ENCODE assay signal across 8 cellular contexts in genomic region chr11:71928739-71929443, GRCh38. TPM values are rescaled to one million over a fixed set of nuclear protein-coding genes. Genes with fewer than 3 reads are reported as not detected.
DNase-seq lines count a peak whose midpoint lies in the region; ATAC-seq and TF ChIP-seq lines count a peak whose summit lies in the region.

Gene RNF121 (plus strand): TSS chr11:71929046. CDS start chr11:71929062, 16 bp downstream.

- H3K4me3 Mint-ChIP-seq in activated naive CD4-positive, alpha-beta T cell treated with anti-CD3 and anti-CD28 coated beads for 36 hours, result peak within 1 kb of the TSS; percentile 96

- H3K9me3 ChIP-seq in gastroesophageal sphincter (no peaks in the 10 kb centered on the region), suprapubic skin (no peaks in the 10 kb centered on the region)

- POLR2A ChIA-PET in HEK293T (lab: Yijun Ruan, JAX), result interaction anchor here (0.8 to 2.9 kb wide), 6 partner anchors 9 to 36 kb away, joined by 3 to 16 read pairs (median 4); no protein-coding TSS in a partner anchor

- H3K4me1 ChIP-seq in gastroesophageal sphincter (peaks cover 10 to 61% (median 21%) of the 10 kb centered on the region in 3 donors), suprapubic skin (peaks cover 35% of the 10 kb centered on the region)

- DNase-seq in GDM1 (lab: John Stamatoyannopoulos, UW), result peak; percentile 91
- DNase-seq in HEK293T (ENCODE audit: extremely low spot score), result peak; percentile 96
- peak; percentile 95 for DNase-seq in MV-4-11 (lab: John Stamatoyannopoulos, UW)
- peak; percentile 99 for DNase-seq in SK-MEL-5 (ENCODE audit: low read depth, low spot score)
- peak; percentile 99 for DNase-seq in activated naive CD4-positive, alpha-beta T cell treated with anti-CD3 and anti-CD28 coated beads for 36 hours
- DNase-seq in non-pigmented ciliary epithelial cell (ENCODE audit: low read depth), result peak; percentile 73
- DNase-seq in suprapubic skin (ENCODE audit: low spot score in 2 of 2), result peak; percentile 98 to 99

- peaks cover 51% of the 10 kb centered on the region for H3K4me1 Mint-ChIP-seq in activated naive CD4-positive, alpha-beta T cell treated with anti-CD3 and anti-CD28 coated beads for 36 hours (ENCODE audit: low read depth)

- ATAC-seq in gastroesophageal sphincter, result peak; percentile 99

- TF ChIP-seq POLR2A in gastroesophageal sphincter (IDR thresholded peaks at IDR 0.05) (peak; percentile 21 to 29), suprapubic skin (IDR thresholded peaks at IDR 0.05) (no peak)

- TF ChIP-seq EP300 in gastroesophageal sphincter (IDR thresholded peaks at IDR 0.05) (no peak), suprapubic skin (IDR thresholded peaks at IDR 0.05) (no peak)

- H3K27me3 ChIP-seq in gastroesophageal sphincter, result no peaks in the 10 kb centered on the region
- H3K27me3 ChIP-seq in suprapubic skin, result no peaks in the 10 kb centered on the region

- TF ChIP-seq CTCF in gastroesophageal sphincter (IDR thresholded peaks at IDR 0.05), result no peak
- TF ChIP-seq CTCF in suprapubic skin (IDR thresholded peaks at IDR 0.05), result no peak

- in situ Hi-C loops in SK-MEL-5 (cut with HindIII; ENCODE audit: low pct_unique_long_range_greater_than_20kb, low sequenced_read_pairs), result no loop called here

- 0 to 3% methylated on average over 5 to 19 of the region's 31 CpGs for WGBS in gastroesophageal sphincter (ENCODE audit: low coverage in 1 of 2), 2 donors
- under 1% methylated on average over 31 of the region's 31 CpGs for WGBS in suprapubic skin

- no peaks in the 10 kb centered on the region for H3K27me3 Mint-ChIP-seq in activated naive CD4-positive, alpha-beta T cell treated with anti-CD3 and anti-CD28 coated beads for 36 hours (ENCODE audit: low read depth)

- CTCF ChIA-PET in HEK293T (lab: Yijun Ruan, JAX), result no interaction called here
- CTCF ChIA-PET in activated naive CD4-positive, alpha-beta T cell treated with anti-CD3 and anti-CD28 coated beads for 36 hours (lab: Charles Lee), result interaction anchor here (0.6 to 2.3 kb wide), 5 partner anchors 10 to 216 kb away, joined by 3 to 8 read pairs (median 5); no protein-coding TSS in a partner anchor

- peak within 1 kb of the TSS; percentile 100 for H3K27ac Mint-ChIP-seq in activated naive CD4-positive, alpha-beta T cell treated with anti-CD3 and anti-CD28 coated beads for 36 hours

- H3K36me3 ChIP-seq in gastroesophageal sphincter (peaks cover 0 to 8% of the 10 kb centered on the region in 2 donors), suprapubic skin (no peaks in the 10 kb centered on the region)

- H3K4me3 ChIP-seq in gastroesophageal sphincter (peak within 1 kb of the TSS; percentile 87 to 94), suprapubic skin (peak within 1 kb of the TSS; percentile 73)

- H3K36me3 Mint-ChIP-seq in activated naive CD4-positive, alpha-beta T cell treated with anti-CD3 and anti-CD28 coated beads for 36 hours (ENCODE audit: low read depth), result peaks cover 17% of the 10 kb centered on the region

- intact Hi-C loops in activated naive CD4-positive, alpha-beta T cell treated with anti-CD3 and anti-CD28 coated beads for 36 hours (cut with micrococcal nuclease), result loop anchor here (1.0 to 2.0 kb wide), 7 partner anchors 34 to 294 kb away; partner anchors contain the start of genes ANAPC15, LAMTOR1, LRRC51 and NUMA1

- no peaks in the 10 kb centered on the region for H3K9me3 Mint-ChIP-seq in activated naive CD4-positive, alpha-beta T cell treated with anti-CD3 and anti-CD28 coated beads for 36 hours

- H3K27ac ChIP-seq in gastroesophageal sphincter (peak within 1 kb of the TSS; percentile 88 to 92 (median 90)), suprapubic skin (peak within 1 kb of the TSS; percentile 88)

TF ChIP-seq in HEK293T, 16 proteins besides CTCF, POLR2A, EP300 and RAD21:
- TF ChIP-seq HDGF (IDR thresholded peaks at IDR 0.05; ENCODE audit: borderline replicate concordance), result no peak
- TF ChIP-seq FOXK2 (IDR thresholded peaks at IDR 0.05), result peak; percentile 72
- no peak for TF ChIP-seq L3MBTL2 (conservative IDR thresholded peaks at IDR 0.05)
- TF ChIP-seq TARDBP (IDR thresholded peaks at IDR 0.05), result no peak
- TF ChIP-seq BHLHE40 (IDR thresholded peaks at IDR 0.05; ENCODE audit: borderline replicate concordance), result no peak
- TF ChIP-seq ZNF384 (IDR thresholded peaks at IDR 0.05), result no peak
- no peak for TF ChIP-seq ELF4 (IDR thresholded peaks at IDR 0.05)
- no peak for TF ChIP-seq FOXA1 (IDR thresholded peaks at IDR 0.05)
- no peak for TF ChIP-seq SUZ12 (IDR thresholded peaks at IDR 0.05)
- peak; percentile 39; the same call in 1 of the 2 replicates for TF ChIP-seq FOXM1 (IDR thresholded peaks at IDR 0.05; ENCODE audit: borderline replicate concordance)
- TF ChIP-seq CTBP1 (IDR thresholded peaks at IDR 0.05; ENCODE audit: borderline replicate concordance), result no peak
TF ChIP-seq in HEK293T: peak in this region for 2.

RNA-seq across cellular contexts. Expression of gene RNF121, which starts in this region (rescaled TPM):
- 41.9 and 50.9 TPM in 2 replicates for total RNA-seq in SK-MEL-5 (2014; rRNA removed; shearing (Covaris generic))
- polyA plus RNA-seq in SK-MEL-5 (2015; cell fraction: cytosol; rRNA removed), result 46.9 and 53.2 TPM in 2 replicates
- polyA plus RNA-seq in SK-MEL-5 (2015; cell fraction: nucleus; rRNA removed), result 80.1 and 82.6 TPM in 2 replicates
- 10 to 100 TPM; 15.4 to 16.8 TPM for total RNA-seq in activated naive CD4-positive, alpha-beta T cell treated with anti-CD3 and anti-CD28 coated beads for 36 hours
- total RNA-seq in gastroesophageal sphincter (10 to 100 TPM; 13.1 to 25.8 (median 21.5) TPM), suprapubic skin (10 to 100 TPM; 19.6 to 36.0 (median 26.3) TPM)

Comparison
In these comparisons a context has a peak if more than half of its experiments do, and no peak if none do; other contexts are left out.
1. Peak in every context shown above with its lines: DNase-seq, ATAC-seq, H3K4me3 ChIP-seq and H3K27ac ChIP-seq.
2. POLR2A ChIP-seq: peak in gastroesophageal sphincter (2 of 2); none in suprapubic skin (0 of 2).